In genomic region chr2:151853070-151853758, GRCh38 we compare ENCODE assay signal across 1 cellular context.
TF ChIP-seq lines count a peak whose summit lies in the region.

No MANE protein-coding gene starts in this region.

TF ChIP-seq in HEK293, 187 proteins besides CTCF, POLR2A, EP300 and RAD21 (continued from another document):
- TF ChIP-seq ZBTB49 (tag by site-specific recombination; IDR thresholded peaks at IDR 0.05; ENCODE audit: low read depth) (no peak), ZNF677 (tag by site-specific recombination; IDR thresholded peaks at IDR 0.05) (no peak), KLF7 (tag by site-specific recombination; IDR thresholded peaks at IDR 0.05; ENCODE audit: borderline replicate concordance) (no peak), ZSCAN30 (tag by site-specific recombination; IDR thresholded peaks at IDR 0.05) (0 out of 2 replicates have a peak, but pooled peaks have one; percentile 14), ZNF580 (tag by site-specific recombination; IDR thresholded peaks at IDR 0.05) (no peak), ZFP3 (tag by site-specific recombination; IDR thresholded peaks at IDR 0.05; ENCODE audit: low read depth) (no peak), YY1 (tag by site-specific recombination; IDR thresholded peaks at IDR 0.05) (no peak), ZNF449 (tag by site-specific recombination; IDR thresholded peaks at IDR 0.05) (no peak), ZBTB8A (tag by site-specific recombination; IDR thresholded peaks at IDR 0.05) (no peak), ZNF239 (tag by site-specific recombination; IDR thresholded peaks at IDR 0.05) (no peak), KLF1 (tag by site-specific recombination; IDR thresholded peaks at IDR 0.05) (no peak), ZNF266 (tag by site-specific recombination; IDR thresholded peaks at IDR 0.05; ENCODE audit: low read depth) (no peak)
- TF ChIP-seq, protein P1, sequence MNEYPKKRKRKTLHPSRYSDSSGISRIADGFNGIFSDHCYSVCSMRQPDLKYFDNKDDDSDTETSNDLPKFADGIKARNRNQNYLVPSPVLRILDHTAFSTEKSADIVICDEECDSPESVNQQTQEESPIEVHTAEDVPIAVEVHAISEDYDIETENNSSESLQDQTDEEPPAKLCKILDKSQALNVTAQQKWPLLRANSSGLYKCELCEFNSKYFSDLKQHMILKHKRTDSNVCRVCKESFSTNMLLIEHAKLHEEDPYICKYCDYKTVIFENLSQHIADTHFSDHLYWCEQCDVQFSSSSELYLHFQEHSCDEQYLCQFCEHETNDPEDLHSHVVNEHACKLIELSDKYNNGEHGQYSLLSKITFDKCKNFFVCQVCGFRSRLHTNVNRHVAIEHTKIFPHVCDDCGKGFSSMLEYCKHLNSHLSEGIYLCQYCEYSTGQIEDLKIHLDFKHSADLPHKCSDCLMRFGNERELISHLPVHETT (tag by site-specific recombination; IDR thresholded peaks at IDR 0.05) = no peak
